8 cellular contexts compared by ENCODE assay signal in the genomic region with DNA sequence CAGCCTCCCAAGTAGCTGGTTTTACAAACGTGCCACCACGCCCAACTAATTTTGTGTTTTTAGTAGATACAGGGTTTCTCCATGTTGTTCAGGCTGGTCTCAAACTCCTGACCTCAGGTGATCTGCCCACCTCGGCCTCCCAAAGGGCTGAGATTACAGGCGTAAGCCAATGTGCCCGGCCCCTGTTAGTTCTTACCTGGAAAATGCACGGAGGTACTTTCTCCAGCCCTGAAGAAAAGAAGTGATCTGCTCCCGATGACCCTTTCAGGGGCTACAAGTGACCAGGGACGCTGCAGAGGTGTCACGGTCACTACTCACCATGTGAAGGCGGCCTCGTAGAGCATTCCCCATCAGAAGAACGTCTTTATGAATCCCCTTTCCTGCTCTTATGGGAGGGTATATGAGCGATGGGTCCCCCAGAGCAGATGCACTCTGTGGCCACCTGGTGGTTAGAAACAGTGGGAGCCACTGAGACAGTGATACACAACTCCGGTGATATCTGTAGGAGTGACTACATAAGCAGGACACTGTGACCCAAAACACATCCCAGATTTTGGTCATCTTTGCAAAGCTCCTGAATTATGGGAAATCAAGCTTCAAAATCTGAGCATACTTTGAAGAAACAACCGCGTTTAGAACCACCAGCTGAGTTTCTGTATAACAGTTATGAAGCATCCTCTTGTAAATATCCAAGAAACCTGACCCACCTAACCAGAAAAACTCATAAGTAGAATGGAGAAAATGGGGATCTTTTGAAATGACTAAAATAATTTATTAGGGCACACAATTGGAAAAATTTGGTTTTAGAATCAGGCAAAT.
A peak's percentile ranks its signal among the peaks of the same experiment; 100 is the strongest.
DNase-seq lines count a peak whose midpoint lies in the region; ATAC-seq and TF ChIP-seq lines count a peak whose summit lies in the region.
"Not testable (repeated sequence)": the region's sequence is repeated elsewhere in the genome, so short reads cannot be mapped to it uniquely, and the experiment has no call there.

No MANE protein-coding gene starts in this region.

- CTCF ChIA-PET in HEK293 (lab: Yijun Ruan, JAX); activated CD4-positive, alpha-beta T cell treated with anti-CD3 and anti-CD28 coated beads for 36 hours (lab: Charles Lee): not testable (repeated sequence)

- H3K4me3 Mint-ChIP-seq in activated CD4-positive, alpha-beta T cell treated with anti-CD3 and anti-CD28 coated beads for 36 hours; naive B cell: not testable (repeated sequence)

- TF ChIP-seq POLR2A in thyroid gland (IDR thresholded peaks at IDR 0.05) = not testable (repeated sequence)

- not testable (repeated sequence) for H3K27me3 ChIP-seq in foreskin keratinocyte, thyroid gland

- intact Hi-C loops in activated CD4-positive, alpha-beta T cell treated with anti-CD3 and anti-CD28 coated beads for 36 hours (cut with DNase I, micrococcal nuclease); thyroid gland (cut with DNase I): not testable (repeated sequence)

- not testable (repeated sequence) for H3K9me3 Mint-ChIP-seq in activated CD4-positive, alpha-beta T cell treated with anti-CD3 and anti-CD28 coated beads for 36 hours (ENCODE audit: low read depth); naive B cell

- DNase-seq in D341Med (ENCODE audit: low spot score) (peak; percentile 43), NCI-H526 treated with DMSO at 0.1 percent for 48 hours (lab: John Stamatoyannopoulos, UW) (peak; percentile 34), astrocyte of the hippocampus (ENCODE audit: low read depth, low spot score) (peak; percentile 11), naive B cell (peak; percentile 12), thyroid gland (peak; percentile 3 to 9)
- DNase-seq in activated CD4-positive, alpha-beta T cell treated with anti-CD3 and anti-CD28 coated beads for 36 hours = peak; percentile 46
- DNase-seq in foreskin keratinocyte = not testable (repeated sequence)

- H3K4me1 Mint-ChIP-seq in activated CD4-positive, alpha-beta T cell treated with anti-CD3 and anti-CD28 coated beads for 36 hours; naive B cell: not testable (repeated sequence)

- H3K27ac ChIP-seq in HEK293 (ENCODE audit: extremely low read depth, low read depth, low read length); foreskin keratinocyte; thyroid gland: not testable (repeated sequence)

- POLR2A ChIA-PET in HEK293 (lab: Yijun Ruan, JAX); activated CD4-positive, alpha-beta T cell treated with anti-CD3 and anti-CD28 coated beads for 36 hours (lab: Charles Lee): not testable (repeated sequence)

- ATAC-seq in activated CD4-positive, alpha-beta T cell treated with anti-CD3 and anti-CD28 coated beads for 36 hours = peak; percentile 63
- peak; percentile 68 for ATAC-seq in foreskin keratinocyte
- peak; percentile 52 to 58 for ATAC-seq in naive B cell (ENCODE audit: low read depth in 2 of 2)

- not testable (repeated sequence) for H3K36me3 ChIP-seq in HEK293 (ENCODE audit: control insufficient read depth in 2 of 2, insufficient read depth in 1 of 2, low read length in 2 of 2); thyroid gland

- H3K27me3 Mint-ChIP-seq in activated CD4-positive, alpha-beta T cell treated with anti-CD3 and anti-CD28 coated beads for 36 hours; naive B cell: not testable (repeated sequence)

- H3K4me3 ChIP-seq in HEK293 (ENCODE audit: low read depth, low read length); thyroid gland (replicated peaks in 1 of 3): not testable (repeated sequence)

- H3K9me3 ChIP-seq in HEK293 (ENCODE audit: control insufficient read depth, insufficient read depth, low read depth, low read length); thyroid gland: not testable (repeated sequence)

- H3K4me1 ChIP-seq in HEK293 (ENCODE audit: control insufficient read depth, insufficient read depth, low read length); foreskin keratinocyte; thyroid gland: not testable (repeated sequence)

- TF ChIP-seq CTCF in HEK293 (tag by site-specific recombination; IDR thresholded peaks at IDR 0.05) (peak; percentile 35; the same call in 1 of the 2 replicates), foreskin keratinocyte (conservative IDR thresholded peaks at IDR 0.05) (peak; percentile 64), thyroid gland (IDR thresholded peaks at IDR 0.05) (peak in 3 of 6 experiments; percentile 36 to 58 (median 37))

- not testable (repeated sequence) for H3K27ac Mint-ChIP-seq in activated CD4-positive, alpha-beta T cell treated with anti-CD3 and anti-CD28 coated beads for 36 hours; naive B cell

- 28 to 35% methylated on average over 12 to 15 of the region's 16 CpGs for WGBS in thyroid gland, 2 donors

- H3K36me3 Mint-ChIP-seq in activated CD4-positive, alpha-beta T cell treated with anti-CD3 and anti-CD28 coated beads for 36 hours (ENCODE audit: low read depth); naive B cell: not testable (repeated sequence)

TF ChIP-seq in HEK293, 187 proteins besides CTCF, POLR2A, EP300 and RAD21:
- TF ChIP-seq ZNF654 (tag by site-specific recombination; IDR thresholded peaks at IDR 0.05; ENCODE audit: low read depth) (peak; percentile 41), MZF1 (tag by site-specific recombination; IDR thresholded peaks at IDR 0.05; ENCODE audit: borderline replicate concordance) (peak; percentile 91)
